ENCODE assay signal across 20 cellular contexts in genomic region chr16:12187939-12188673, GRCh38.
A peak's percentile ranks its signal among the peaks of the same experiment; 100 is the strongest.
DNase-seq lines count a peak whose midpoint lies in the region; ATAC-seq, FAIRE-seq and TF ChIP-seq lines count a peak whose summit lies in the region.
"Had no signal": no experiment of that assay in that cellular context is flagged by ENCODE, and none has a peak within 500 bp of the region (broad histone marks: within the 10 kb centered on the region; RNA-seq: fewer than 3 reads in every experiment).

No MANE protein-coding gene starts in this region.

- FAIRE-seq in HTR-8/SVneo (lab: Jason Lieb, UNC): no peak
- FAIRE-seq: small intestine had no signal

- no peak overlapping the region for H3K4me3 ChIP-seq in coronary artery
- H3K4me3 ChIP-seq: gastrocnemius medialis had no signal

- DNase-seq in Ammon's horn (ENCODE audit: low spot score) (peak; percentile 11), M059J (ENCODE audit: low read depth) (peak; percentile 54), HTR-8/SVneo (ENCODE audit: insufficient read length, low spot score) (no peak), ureter (ENCODE audit: low spot score) (no peak), coronary artery (ENCODE audit: low spot score) (no peak)
- DNase-seq: activated CD4-positive, alpha-beta T cell treated with anti-CD3 and anti-CD28 coated beads for 1 hour; activated naive CD4-positive, alpha-beta T cell treated with anti-CD3 and anti-CD28 coated beads, Interleukin-2, amount 10 ng/mL, durations not matched to agents 7 days and 5 days; brain microvascular endothelial cell; CD4-positive, alpha-beta memory T cell; gastrocnemius medialis; GF-D8; Kasumi-1; midbrain; NCI-H187 treated with DMSO at 0.1 percent for 48 hours; occipital lobe; stimulated activated naive CD8-positive, alpha-beta T cell treated with anti-CD3 and anti-CD28 coated beads, Interleukin-15, amount 100 ng/mL, for 72 hours had no signal

- no peaks in the 10 kb centered on the region for H3K36me3 Mint-ChIP-seq in nephron (ENCODE audit: low read depth)
- H3K36me3 Mint-ChIP-seq: activated naive CD4-positive, alpha-beta T cell treated with anti-CD3 and anti-CD28 coated beads, Interleukin-2, amount 10 ng/mL, durations not matched to agents 7 days and 5 days had no signal

- peak overlapping the region in 1 of 2 donors; percentile 2 for H3K27ac ChIP-seq in coronary artery
- H3K27ac ChIP-seq: brain microvascular endothelial cell, gastrocnemius medialis had no signal

- TF ChIP-seq CTCF in nephron (IDR thresholded peaks at IDR 0.05; ENCODE audit: unreplicated experiment in 3 of 3) (no peak), coronary artery (IDR thresholded peaks at IDR 0.05) (no peak)

- H3K27ac Mint-ChIP-seq in nephron: peak overlapping the region in 2 of 3 experiments; percentile 38 to 53
- H3K27ac Mint-ChIP-seq: activated naive CD4-positive, alpha-beta T cell treated with anti-CD3 and anti-CD28 coated beads, Interleukin-2, amount 10 ng/mL, durations not matched to agents 7 days and 5 days had no signal

- no peaks in the 10 kb centered on the region for H3K9me3 Mint-ChIP-seq in nephron
- H3K9me3 Mint-ChIP-seq: activated naive CD4-positive, alpha-beta T cell treated with anti-CD3 and anti-CD28 coated beads, Interleukin-2, amount 10 ng/mL, durations not matched to agents 7 days and 5 days; CD4-positive, alpha-beta memory T cell; stimulated activated naive CD8-positive, alpha-beta T cell treated with anti-CD3 and anti-CD28 coated beads, Interleukin-15, amount 100 ng/mL, for 72 hours had no signal

- peaks cover 42% of the 10 kb centered on the region for H3K4me1 Mint-ChIP-seq in nephron
- H3K4me1 Mint-ChIP-seq: activated naive CD4-positive, alpha-beta T cell treated with anti-CD3 and anti-CD28 coated beads, Interleukin-2, amount 10 ng/mL, durations not matched to agents 7 days and 5 days; stimulated activated naive CD8-positive, alpha-beta T cell treated with anti-CD3 and anti-CD28 coated beads, Interleukin-15, amount 100 ng/mL, for 72 hours had no signal

- no peaks in the 10 kb centered on the region for H3K27me3 Mint-ChIP-seq in nephron (ENCODE audit: low read depth)
- H3K27me3 Mint-ChIP-seq: activated naive CD4-positive, alpha-beta T cell treated with anti-CD3 and anti-CD28 coated beads, Interleukin-2, amount 10 ng/mL, durations not matched to agents 7 days and 5 days; CD4-positive, alpha-beta memory T cell; stimulated activated naive CD8-positive, alpha-beta T cell treated with anti-CD3 and anti-CD28 coated beads, Interleukin-15, amount 100 ng/mL, for 72 hours had no signal

- ATAC-seq in esophagus mucosa: peak; percentile 61
- no peak for ATAC-seq in GM18861 (IDR thresholded peaks at IDR 0.05; ENCODE audit: unreplicated experiment)
- ATAC-seq: gastrocnemius medialis; stimulated activated naive CD8-positive, alpha-beta T cell treated with anti-CD3 and anti-CD28 coated beads, Interleukin-15, amount 100 ng/mL, for 72 hours had no signal

- no peak overlapping the region for H3K4me3 Mint-ChIP-seq in nephron
- H3K4me3 Mint-ChIP-seq: activated naive CD4-positive, alpha-beta T cell treated with anti-CD3 and anti-CD28 coated beads, Interleukin-2, amount 10 ng/mL, durations not matched to agents 7 days and 5 days; CD4-positive, alpha-beta memory T cell; stimulated activated naive CD8-positive, alpha-beta T cell treated with anti-CD3 and anti-CD28 coated beads, Interleukin-15, amount 100 ng/mL, for 72 hours had no signal

Comparison
In these comparisons a context has a peak if more than half of its experiments do, and no peak if none do; other contexts are left out.
1. DNase-seq: peak in Ammon's horn (single experiment) and M059J (single experiment); none in HTR-8/SVneo (single experiment), ureter (single experiment) and coronary artery (single experiment).